ENCODE assay signal across 18 cellular contexts in the genomic region with DNA sequence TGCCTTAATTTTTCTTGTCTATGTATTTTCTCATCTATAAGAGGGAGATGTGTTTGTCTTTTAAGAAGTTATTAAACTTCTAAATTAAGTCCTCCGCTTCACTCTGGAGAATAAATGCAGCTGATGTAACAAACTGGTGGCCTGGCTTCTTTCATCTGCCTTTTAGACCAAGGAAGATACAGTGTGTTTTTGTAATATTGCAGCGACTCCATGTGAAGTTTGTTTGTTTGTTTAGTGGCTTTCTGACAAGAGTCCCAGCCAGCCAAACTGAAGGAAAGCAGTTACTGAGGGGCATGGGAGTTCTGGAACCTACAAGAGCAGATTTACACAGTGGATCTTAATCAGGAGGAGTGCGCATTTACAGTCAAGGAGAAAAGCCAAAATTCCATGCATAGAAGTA. TPM values are rescaled to one million over a fixed set of nuclear protein-coding genes. Genes with fewer than 3 reads are reported as not detected.
A peak's percentile ranks its signal among the peaks of the same experiment; 100 is the strongest.
DNase-seq lines count a peak whose midpoint lies in the region; ATAC-seq and TF ChIP-seq lines count a peak whose summit lies in the region.
"Had no signal": no experiment of that assay in that cellular context is flagged by ENCODE, and none has a peak within 500 bp of the region (broad histone marks: within the 10 kb centered on the region; RNA-seq: fewer than 3 reads in every experiment).

No MANE protein-coding gene starts in this region.

- H3K4me3 ChIP-seq in right atrium auricular region (no peak overlapping the region), stomach smooth muscle (ENCODE audit: low read length in 2 of 2) (peak overlapping the region; percentile 31 to 36)
- H3K4me3 ChIP-seq: ascending aorta, gastrocnemius medialis, spleen had no signal

- H3K4me1 ChIP-seq in right atrium auricular region (peaks cover 0 to 28% of the 10 kb centered on the region in 2 donors), stomach smooth muscle (ENCODE audit: control insufficient read depth, insufficient read depth, low read length) (peaks cover 4% of the 10 kb centered on the region)

- TF ChIP-seq CTCF in right atrium auricular region (IDR thresholded peaks at IDR 0.05) = no peak

- H3K9ac ChIP-seq in stomach smooth muscle (ENCODE audit: low read length in 2 of 2) = no peak overlapping the region

- DNase-seq in Right ventricle myocardium superior (no peak), right atrium auricular region (ENCODE audit: low spot score) (no peak), astrocyte of the hippocampus (ENCODE audit: low read depth, low spot score) (peak; percentile 38), left lobe of liver (ENCODE audit: low spot score) (no peak), GDM1 (lab: John Stamatoyannopoulos, UW) (no peak)
- DNase-seq in stimulated activated CD8-positive, alpha-beta memory T cell treated with anti-CD3 and anti-CD28 coated beads, Interleukin-4, amount 100 ng/mL, for 48 hours = no peak
- DNase-seq: ACHN; gastrocnemius medialis; mammary epithelial cell; NCI-H1092; NCI-H2107; NCI-H748 treated with DMSO at 0.1 percent for 48 hours; spleen; stimulated activated naive CD8-positive, alpha-beta T cell treated with anti-CD3 and anti-CD28 coated beads, Interleukin-15, Interleukin-2, amounts not matched to agents 100 U/mL and 50 U/mL, for 24 hours had no signal

- intact Hi-C loops in Right ventricle myocardium superior (cut with DNase I) = no loop called here

- H3K36me3 ChIP-seq in right atrium auricular region (no peaks in the 10 kb centered on the region), stomach smooth muscle (ENCODE audit: control insufficient read depth in 2 of 2, insufficient read depth in 2 of 2, low read length in 2 of 2) (no peaks in the 10 kb centered on the region)
- H3K36me3 ChIP-seq: ascending aorta, gastrocnemius medialis, spleen had no signal

- ATAC-seq in Right ventricle myocardium superior (ENCODE audit: poor library complexity) = peak; percentile 58
- ATAC-seq in left lobe of liver = peak; percentile 69
- ATAC-seq in GM21619 (IDR thresholded peaks at IDR 0.05; ENCODE audit: unreplicated experiment) = no peak
- ATAC-seq: gastrocnemius medialis; HCT116; stimulated activated naive CD8-positive, alpha-beta T cell treated with anti-CD3 and anti-CD28 coated beads, Interleukin-15, Interleukin-2, amounts not matched to agents 100 U/mL and 50 U/mL, for 24 hours had no signal

- H3K27me3 ChIP-seq in right atrium auricular region (no peaks in the 10 kb centered on the region), stomach smooth muscle (ENCODE audit: control insufficient read depth in 1 of 2, insufficient read depth in 2 of 2, low read length in 2 of 2) (no peaks in the 10 kb centered on the region)
- H3K27me3 ChIP-seq: ascending aorta, gastrocnemius medialis, spleen had no signal

- H3K9me3 ChIP-seq in right atrium auricular region (no peaks in the 10 kb centered on the region), stomach smooth muscle (ENCODE audit: control insufficient read depth in 2 of 2, low read length in 2 of 2) (no peaks in the 10 kb centered on the region)
- H3K9me3 ChIP-seq: ascending aorta, gastrocnemius medialis, spleen had no signal

- no peak overlapping the region for H3K27ac ChIP-seq in right atrium auricular region
- H3K27ac ChIP-seq in stomach smooth muscle (ENCODE audit: low read length) = peak overlapping the region; percentile 46
- H3K27ac ChIP-seq: ascending aorta, gastrocnemius medialis, spleen had no signal

RNA-seq across cellular contexts. Expression of a gene that starts 56.4 kb away (rescaled TPM):
- total RNA-seq in Right ventricle myocardium superior = 14.0 TPM
- 10 to 100 TPM in 1 of 2 donors, 1 to 10 TPM in 1; 6.1 to 12.3 TPM for total RNA-seq in right atrium auricular region
- 15.7 TPM for total RNA-seq in left lobe of liver

Comparison
In these comparisons a context has a peak if more than half of its experiments do, and no peak if none do; other contexts are left out.
1. H3K4me3 ChIP-seq: peak in stomach smooth muscle (2 of 2); none in right atrium auricular region (0 of 2).